16 cellular contexts compared by ENCODE assay signal in the genomic region with DNA sequence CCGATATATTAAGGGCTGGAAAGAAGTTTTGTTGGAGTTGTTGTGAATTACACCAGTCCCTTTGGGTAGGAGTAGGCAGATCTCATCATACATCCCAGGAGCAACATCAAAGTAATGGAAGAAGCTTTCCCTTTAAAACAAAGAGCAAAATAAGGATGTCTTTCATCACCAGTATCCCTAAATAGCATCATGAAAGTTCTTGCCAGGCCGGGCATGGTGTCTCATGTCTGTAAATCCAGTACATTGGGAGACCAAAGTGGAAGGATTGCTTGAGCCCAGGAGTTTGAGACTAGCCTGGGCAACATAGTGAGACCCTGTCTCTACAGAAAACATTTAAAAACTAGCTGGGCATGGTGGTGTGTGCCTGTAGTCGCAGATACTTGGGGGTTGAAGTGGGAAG. TPM values are rescaled to one million over a fixed set of nuclear protein-coding genes. Genes with fewer than 3 reads are reported as not detected.
"Had no signal": no experiment of that assay in that cellular context is flagged by ENCODE, and none has a peak within 500 bp of the region (broad histone marks: within the 10 kb centered on the region; RNA-seq: fewer than 3 reads in every experiment).

No MANE protein-coding gene starts in this region.

- ATAC-seq: activated CD8-positive, alpha-beta T cell treated with anti-CD3 and anti-CD28 coated beads, Interleukin-2, amount 10 ng/mL, durations not matched to agents 7 days and 5 days; esophagus mucosa; naive thymus-derived CD4-positive, alpha-beta T cell; pancreas had no signal

- H3K4me1 ChIP-seq: colonic mucosa, pancreas had no signal

- H3K9me3 Mint-ChIP-seq: activated CD4-positive, alpha-beta T cell treated with anti-CD3 and anti-CD28 coated beads, Interleukin-2, amount 10 ng/mL, durations not matched to agents 24 days and 14 days; naive thymus-derived CD4-positive, alpha-beta T cell had no signal

- DNase-seq: activated CD4-positive, alpha-beta T cell treated with anti-CD3 and anti-CD28 coated beads, Interleukin-2, amount 10 ng/mL, durations not matched to agents 24 days and 14 days; activated CD4-positive, CD25-positive, alpha-beta regulatory T cell; activated CD8-positive, alpha-beta memory T cell treated with anti-CD3 and anti-CD28 coated beads, Interleukin-2, amount 50 U/mL, for 4 hours; activated CD8-positive, alpha-beta T cell treated with anti-CD3 and anti-CD28 coated beads, Interleukin-2, amount 10 ng/mL, durations not matched to agents 7 days and 5 days; activated gamma-delta T cell; activated T-cell treated with anti-CD3 and anti-CD28 coated beads, Interleukin-2, amount 50 U/mL, for 48 hours; amniotic stem cell; central memory CD4-positive, alpha-beta T cell; colonic mucosa; foreskin melanocyte; head of caudate nucleus; naive thymus-derived CD4-positive, alpha-beta T cell; pancreas had no signal

- H3K36me3 Mint-ChIP-seq: activated naive CD8-positive, alpha-beta T cell had no signal

- H3K27me3 Mint-ChIP-seq: activated CD4-positive, alpha-beta T cell treated with anti-CD3 and anti-CD28 coated beads, Interleukin-2, amount 10 ng/mL, durations not matched to agents 24 days and 14 days; activated naive CD8-positive, alpha-beta T cell; naive thymus-derived CD4-positive, alpha-beta T cell had no signal

- H3K27me3 ChIP-seq: colonic mucosa, pancreas had no signal

- H3K4me2 ChIP-seq: smooth muscle cell had no signal

- H3K4me3 Mint-ChIP-seq: activated CD4-positive, alpha-beta T cell treated with anti-CD3 and anti-CD28 coated beads, Interleukin-2, amount 10 ng/mL, durations not matched to agents 24 days and 14 days; activated CD8-positive, alpha-beta T cell treated with anti-CD3 and anti-CD28 coated beads, Interleukin-2, amount 10 ng/mL, durations not matched to agents 7 days and 5 days; activated naive CD8-positive, alpha-beta T cell; naive thymus-derived CD4-positive, alpha-beta T cell had no signal

- H3K27ac ChIP-seq: colonic mucosa, pancreas had no signal

- H3K27ac Mint-ChIP-seq: activated CD4-positive, alpha-beta T cell treated with anti-CD3 and anti-CD28 coated beads, Interleukin-2, amount 10 ng/mL, durations not matched to agents 24 days and 14 days; activated CD8-positive, alpha-beta T cell treated with anti-CD3 and anti-CD28 coated beads, Interleukin-2, amount 10 ng/mL, durations not matched to agents 7 days and 5 days; activated naive CD8-positive, alpha-beta T cell had no signal

- H3K4me3 ChIP-seq: colonic mucosa, pancreas, smooth muscle cell had no signal

- H3K9me3 ChIP-seq: colonic mucosa, pancreas had no signal

- H3K36me3 ChIP-seq: colonic mucosa, pancreas had no signal

- H3K4me1 Mint-ChIP-seq: activated CD4-positive, alpha-beta T cell treated with anti-CD3 and anti-CD28 coated beads, Interleukin-2, amount 10 ng/mL, durations not matched to agents 24 days and 14 days had no signal

RNA-seq across cellular contexts. Expression of a gene that starts 59.9 kb away (rescaled TPM):
- total RNA-seq: activated CD4-positive, alpha-beta T cell treated with anti-CD3 and anti-CD28 coated beads, Interleukin-2, amount 10 ng/mL, durations not matched to agents 24 days and 14 days; activated CD8-positive, alpha-beta T cell treated with anti-CD3 and anti-CD28 coated beads, Interleukin-2, amount 10 ng/mL, durations not matched to agents 7 days and 5 days had no signal
